ENCODE assay signal across 17 cellular contexts in the genomic region with DNA sequence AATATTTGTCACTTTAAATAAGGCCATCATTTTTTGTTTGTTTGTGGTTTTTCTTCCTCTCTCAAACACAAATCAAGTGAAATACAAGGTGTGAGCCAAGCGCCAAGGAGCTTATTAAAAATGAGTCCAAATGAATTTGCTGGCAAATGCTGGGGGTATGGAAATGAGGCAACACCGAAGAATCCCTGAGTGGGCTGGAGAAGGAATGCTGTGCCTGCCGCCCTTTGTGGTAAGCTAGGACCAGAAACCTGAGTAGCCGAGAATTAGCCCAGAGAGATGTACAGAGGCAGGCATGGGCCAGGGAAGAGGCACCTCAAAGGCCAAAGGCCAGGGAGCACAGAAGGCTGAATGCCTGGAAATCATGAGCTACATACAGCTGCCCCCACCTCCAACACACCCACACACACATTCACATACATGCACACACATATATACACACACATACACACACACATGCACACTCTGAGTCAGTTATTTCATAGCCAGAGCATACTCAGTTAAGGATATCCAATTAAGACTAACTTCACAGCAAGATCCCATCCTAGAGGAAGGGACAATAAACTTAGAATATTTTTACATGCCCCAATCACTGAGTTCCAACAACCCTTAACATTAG.
DNase-seq lines count a peak whose midpoint lies in the region; ATAC-seq, FAIRE-seq and TF ChIP-seq lines count a peak whose summit lies in the region.
"Had no signal": no experiment of that assay in that cellular context is flagged by ENCODE, and none has a peak within 500 bp of the region (broad histone marks: within the 10 kb centered on the region; RNA-seq: fewer than 3 reads in every experiment).

No MANE protein-coding gene starts in this region.

- H2AFZ ChIP-seq in GM12878 (ENCODE audit: control insufficient read depth, low read depth, low read length) = no peak overlapping the region

- TF ChIP-seq EP300 in GM12878 (IDR thresholded peaks at IDR 0.05; ENCODE audit: borderline replicate concordance in 1 of 2, control insufficient read depth in 1 of 2, low read depth in 2 of 2, low read length in 2 of 2) = no peak

- H3K27me3 ChIP-seq in GM12878 (replicated peaks in 1 of 2; ENCODE audit: control insufficient read depth in 2 of 2, insufficient read depth in 2 of 2, low read length in 1 of 2) = no peaks in the 10 kb centered on the region
- H3K27me3 ChIP-seq: spleen had no signal

- RAD21 ChIA-PET in GM12878 (lab: Charles Lee; ENCODE audit: unreplicated experiment) = no interaction called here

- 51% methylated on average over 4 of the region's 4 CpGs for WGBS in GM12878 (ENCODE audit: insufficient coverage, insufficient replicate concordance, low lambda C conversion rate, missing lambda C conversion rate)

- H3K79me2 ChIP-seq in GM12878 (ENCODE audit: control insufficient read depth, insufficient read depth, low read length) = no peaks in the 10 kb centered on the region

- TF ChIP-seq CTCF in GM12878 (IDR thresholded peaks at IDR 0.05 in 2 of 3, conservative IDR thresholded peaks at IDR 0.05 in 1 of 3; ENCODE audit: control insufficient read depth in 2 of 3, extremely low read depth in 1 of 3, insufficient read depth in 1 of 3, low read depth in 3 of 3, low read length in 3 of 3) = no peak
- no peak for TF ChIP-seq CTCF in glutamatergic neuron (IDR thresholded peaks at IDR 0.05; ENCODE audit: partially characterized antibody, unreplicated experiment)
- no peak for TF ChIP-seq CTCF in GM13977 (IDR thresholded peaks at IDR 0.05; ENCODE audit: extremely low read depth, insufficient read depth, missing control alignments)

- CTCF ChIA-PET in GM12878 (lab: Yijun Ruan, JAX) = no interaction called here

- H3K9me3 ChIP-seq in GM12878 (replicated peaks; ENCODE audit: control insufficient read depth, insufficient read depth, low read length) = no peaks in the 10 kb centered on the region
- H3K9me3 ChIP-seq: spleen had no signal

- SMC1A ChIA-PET in GM12878 (lab: Charles Lee; ENCODE audit: uncharacterized antibody, unreplicated experiment) = interaction anchor here (0.6 kb wide), 1 partner anchor 12 kb away, joined by 3 read pairs; no protein-coding TSS in a partner anchor

- no peak for TF ChIP-seq RAD21 in GM12878 (IDR thresholded peaks at IDR 0.05; ENCODE audit: insufficient read depth, low read depth, low read length)

- no peaks in the 10 kb centered on the region for H3K9me3 Mint-ChIP-seq in activated T-cell treated with anti-CD3 and anti-CD28 coated beads, Interleukin-2, amount 50 U/mL, for 24 hours
- no peaks in the 10 kb centered on the region for H3K9me3 Mint-ChIP-seq in glutamatergic neuron (ENCODE audit: unreplicated experiment)

- no peak for ATAC-seq in GM12878
- ATAC-seq in HG02610 (IDR thresholded peaks at IDR 0.05; ENCODE audit: unreplicated experiment) = no peak
- ATAC-seq: HCT116 had no signal

- no peak for FAIRE-seq in GM12878 (lab: Jason Lieb, UNC)
- FAIRE-seq: endothelial cell of umbilical vein had no signal

- no peaks in the 10 kb centered on the region for H3K4me1 ChIP-seq in GM12878 (ENCODE audit: control insufficient read depth, insufficient read depth, low read length)
- H3K4me1 ChIP-seq: spleen had no signal

- no peak overlapping the region for H3K4me3 ChIP-seq in GM12878
- H3K4me3 ChIP-seq: spleen had no signal

- no peak overlapping the region for H3K9ac ChIP-seq in GM12878 (ENCODE audit: control insufficient read depth, insufficient read depth, low read length)

- H3K4me2 ChIP-seq in GM12878 (ENCODE audit: control insufficient read depth, insufficient read depth) = no peak overlapping the region

- H3K27me3 Mint-ChIP-seq in activated T-cell treated with anti-CD3 and anti-CD28 coated beads, Interleukin-2, amount 50 U/mL, for 24 hours = peaks cover 12% of the 10 kb centered on the region
- H3K27me3 Mint-ChIP-seq in glutamatergic neuron (ENCODE audit: unreplicated experiment) = peaks cover 2% of the 10 kb centered on the region

- no peaks in the 10 kb centered on the region for H3K36me3 Mint-ChIP-seq in activated T-cell treated with anti-CD3 and anti-CD28 coated beads, Interleukin-2, amount 50 U/mL, for 24 hours (ENCODE audit: low read depth)
- no peaks in the 10 kb centered on the region for H3K36me3 Mint-ChIP-seq in glutamatergic neuron (ENCODE audit: unreplicated experiment)

- H3K27ac ChIP-seq in GM12878 (ENCODE audit: control insufficient read depth, insufficient read depth) = no peak overlapping the region
- H3K27ac ChIP-seq: 22Rv1, spleen had no signal

- BruUV-seq in GM12878 (replicated peaks; lab: Mats Ljungman, UMichigan) = no TSS peak

- TF ChIP-seq POLR2A in GM12878 (IDR thresholded peaks at IDR 0.05; ENCODE audit: low read depth, low read length) = no peak

- in situ Hi-C loops in GM12878 (cut with MboI) (no loop called here), GM13977 (cut with MboI; ENCODE audit: low pct_unique_long_range_greater_than_20kb, low sequenced_read_pairs, unreplicated experiment) (no loop called here)

- no peaks in the 10 kb centered on the region for H3K36me3 ChIP-seq in GM12878 (ENCODE audit: control insufficient read depth in 2 of 2, insufficient read depth in 2 of 2, low read length in 1 of 2)
- H3K36me3 ChIP-seq: spleen had no signal

- POLR2A ChIA-PET in GM12878 (lab: Charles Lee) = no interaction called here

- intact Hi-C loops in GM12878 (cut with micrococcal nuclease; ENCODE audit: unreplicated experiment) = no loop called here

- DNase-seq in activated T-cell treated with anti-CD3 and anti-CD28 coated beads, Interleukin-2, amount 50 U/mL, for 24 hours = no peak
- DNase-seq in activated T-cell treated with anti-CD3 and anti-CD28 coated beads, Interleukin-2, amount 50 U/mL, for 48 hours = no peak
- DNase-seq in GM12878 (ENCODE audit: low read depth, low spot score) (no peak), glutamatergic neuron (no peak), GM13977 (ENCODE audit: low spot score) (no peak), NCI-H526 treated with DMSO at 0.1 percent for 48 hours (lab: John Stamatoyannopoulos, UW) (no peak)
- no peak for DNase-seq in activated naive CD4-positive, alpha-beta T cell treated with anti-CD3 and anti-CD28 coated beads, Interleukin-2, amount 50 U/mL, for 16 hours
- DNase-seq: Calu3, mesendoderm, MM.1S, NCI-H2171, occipital lobe, spleen had no signal

- H3K4me1 Mint-ChIP-seq in activated T-cell treated with anti-CD3 and anti-CD28 coated beads, Interleukin-2, amount 50 U/mL, for 24 hours (ENCODE audit: low read depth) = peaks cover 7% of the 10 kb centered on the region
- no peaks in the 10 kb centered on the region for H3K4me1 Mint-ChIP-seq in glutamatergic neuron (ENCODE audit: low read depth, unreplicated experiment)

- H3K27ac Mint-ChIP-seq in activated T-cell treated with anti-CD3 and anti-CD28 coated beads, Interleukin-2, amount 50 U/mL, for 24 hours = peak overlapping the region; percentile 67
- peak overlapping the region; percentile 4 for H3K27ac Mint-ChIP-seq in glutamatergic neuron (ENCODE audit: unreplicated experiment)

- H3K4me3 Mint-ChIP-seq in activated T-cell treated with anti-CD3 and anti-CD28 coated beads, Interleukin-2, amount 50 U/mL, for 24 hours = no peak overlapping the region
- H3K4me3 Mint-ChIP-seq in glutamatergic neuron (ENCODE audit: unreplicated experiment) = no peak overlapping the region

- no peaks in the 10 kb centered on the region for H4K20me1 ChIP-seq in GM12878 (ENCODE audit: control insufficient read depth, insufficient read depth)

TF ChIP-seq in GM12878, 131 proteins besides CTCF, POLR2A, EP300 and RAD21:
- TF ChIP-seq SRF (IDR thresholded peaks at IDR 0.05; ENCODE audit: low read depth in 2 of 2, low read length in 2 of 2) = no peak
- TF ChIP-seq CBX3 (IDR thresholded peaks at IDR 0.05; ENCODE audit: borderline replicate concordance, low read depth) = no peak
- TF ChIP-seq BCL3 (IDR thresholded peaks at IDR 0.05; ENCODE audit: borderline replicate concordance, insufficient read depth, low read depth, low read length, poor library complexity, severe bottlenecking) = peak; percentile 63
- TF ChIP-seq BCL11A (IDR thresholded peaks at IDR 0.05; ENCODE audit: low read depth, low read length) = no peak
